In the genomic region with DNA sequence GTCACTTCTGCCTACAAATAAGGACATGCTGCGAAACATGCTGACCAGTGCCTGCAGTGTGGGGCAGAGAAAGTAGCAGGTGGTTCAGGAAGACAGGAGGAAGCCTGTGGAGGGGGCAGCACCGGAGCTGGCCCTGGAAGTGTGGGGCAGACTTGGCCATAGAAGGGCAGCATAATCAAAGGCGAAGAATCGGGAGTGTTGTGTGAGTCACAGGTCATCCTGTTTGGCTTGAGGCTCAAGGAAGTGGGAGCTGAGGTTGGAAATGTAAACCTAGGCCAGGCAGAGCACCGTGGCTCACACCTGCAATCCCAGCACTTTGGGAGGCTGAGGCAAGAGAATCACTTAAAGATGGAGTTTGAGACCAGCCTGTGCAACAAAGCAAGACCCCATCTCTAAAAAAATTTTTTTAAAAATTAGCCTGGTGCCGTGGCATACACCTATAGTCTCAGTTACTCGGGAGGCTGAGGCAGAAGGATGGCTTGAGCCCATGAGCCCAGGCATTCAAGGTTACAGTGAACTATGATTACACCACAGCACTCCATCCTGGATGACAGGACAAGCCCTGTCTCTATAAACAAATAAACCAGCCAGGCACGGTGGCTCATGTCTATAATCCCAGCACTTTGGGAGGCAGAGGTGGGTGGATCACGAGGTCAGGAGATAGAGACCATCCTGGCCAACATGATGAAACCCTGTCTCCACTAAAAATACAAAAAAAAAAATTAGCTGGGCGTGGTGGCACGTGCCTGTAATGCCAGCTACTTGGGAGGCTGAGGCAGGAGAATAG, we compare ENCODE assay signal across 18 cellular contexts. TPM values are rescaled to one million over a fixed set of nuclear protein-coding genes. Genes with fewer than 3 reads are reported as not detected.
A peak's percentile ranks its signal among the peaks of the same experiment; 100 is the strongest.
DNase-seq lines count a peak whose midpoint lies in the region; FAIRE-seq and TF ChIP-seq lines count a peak whose summit lies in the region.
"Had no signal": no experiment of that assay in that cellular context is flagged by ENCODE, and none has a peak within 500 bp of the region (broad histone marks: within the 10 kb centered on the region; RNA-seq: fewer than 3 reads in every experiment).

No MANE protein-coding gene starts in this region.

- POLR2A ChIA-PET in HEK293T (lab: Yijun Ruan, JAX), result no interaction called here

- dilution Hi-C loops in mammary epithelial cell (cut with HindIII; ENCODE audit: low sequenced_read_pairs), result no loop called here

- H4K20me1 ChIP-seq in BLaER1 treated with 17β-estradiol and CSF1 and Interleukin-3, amounts not matched to agents 10 nM and 100 nM, result peaks cover 0 to 6% (median 0%) of the 10 kb centered on the region in 11 experiments; a peak in 5 of 22 replicates
- H4K20me1 ChIP-seq in mammary epithelial cell (ENCODE audit: insufficient read depth, low read length), result no peaks in the 10 kb centered on the region

- WGBS in mammary epithelial cell (ENCODE audit: low coverage, missing lambda C conversion rate), result 31% methylated on average over 8 of the region's 11 CpGs

- peaks cover 0 to 4% (median 0%) of the 10 kb centered on the region in 11 experiments; a peak in 2 of 22 replicates for H3K36me3 ChIP-seq in BLaER1 treated with 17β-estradiol and CSF1 and Interleukin-3, amounts not matched to agents 10 nM and 100 nM
- H3K36me3 ChIP-seq in mammary epithelial cell (ENCODE audit: insufficient read depth, low read length), result no peaks in the 10 kb centered on the region
- H3K36me3 ChIP-seq: brain microvascular endothelial cell, left lung, neutrophil, Peyer's patch had no signal

- H3K4me1 ChIP-seq in BLaER1 treated with 17β-estradiol and CSF1 and Interleukin-3, amounts not matched to agents 10 nM and 100 nM, result peaks cover 38 to 76% (median 63%) of the 10 kb centered on the region in 10 experiments
- H3K4me1 ChIP-seq in mammary epithelial cell (ENCODE audit: insufficient read depth, low read length), result peaks cover 16% of the 10 kb centered on the region
- H3K4me1 ChIP-seq: Peyer's patch had no signal

- in situ Hi-C loops in mammary epithelial cell (cut with MboI; ENCODE audit: low sequenced_read_pairs in 2 of 2), result no loop called here

- peaks cover 0 to 1% (median 0%) of the 10 kb centered on the region in 3 donors for H3K27me3 Mint-ChIP-seq in CD14-positive monocyte (ENCODE audit: low read depth in 3 of 3)

- H3K79me2 ChIP-seq in mammary epithelial cell (ENCODE audit: insufficient read depth, low read length), result no peaks in the 10 kb centered on the region

- H2AFZ ChIP-seq in mammary epithelial cell (ENCODE audit: low read depth, low read length), result no peak overlapping the region

- CTCF ChIA-PET in mammary epithelial cell (lab: Charles Lee; ENCODE audit: low non-redundant PET), result no interaction called here
- CTCF ChIA-PET in HEK293T (lab: Yijun Ruan, JAX), result no interaction called here

- H3K4me3 ChIP-seq in BLaER1 treated with 17β-estradiol and CSF1 and Interleukin-3, amounts not matched to agents 10 nM and 100 nM, result no peak overlapping the region
- no peak overlapping the region for H3K4me3 ChIP-seq in mammary epithelial cell (replicated peaks in 1 of 3; ENCODE audit: insufficient read depth in 1 of 3, low read depth in 2 of 3, low read length in 3 of 3)
- H3K4me3 ChIP-seq: left lung, Peyer's patch had no signal

- FAIRE-seq in GM12892 (lab: Jason Lieb, UNC), result no peak
- FAIRE-seq: H1 had no signal

- H3K4me1 Mint-ChIP-seq in CD14-positive monocyte, result peaks cover 7% of the 10 kb centered on the region
- H3K4me1 Mint-ChIP-seq: activated naive CD8-positive, alpha-beta T cell treated with anti-CD3 and anti-CD28 coated beads, Interleukin-2, amount 10 ng/mL, durations not matched to agents 7 days and 5 days; CD8-positive, alpha-beta memory T cell had no signal

- peaks cover 8 to 44% (median 14%) of the 10 kb centered on the region in 11 experiments for H3K9me3 ChIP-seq in BLaER1 treated with 17β-estradiol and CSF1 and Interleukin-3, amounts not matched to agents 10 nM and 100 nM (replicated peaks in 1 of 11)
- H3K9me3 ChIP-seq in mammary epithelial cell (replicated peaks; ENCODE audit: insufficient read depth, low read length), result no peaks in the 10 kb centered on the region

- DNase-seq in HT1080 (ENCODE audit: low read depth), result peak; percentile 87
- DNase-seq in mammary epithelial cell, result peak; percentile 39
- DNase-seq in lung microvascular endothelial cell (ENCODE audit: low read depth in 2 of 2), result peak; percentile 21 to 80
- no peak for DNase-seq in stimulated activated naive CD4-positive, alpha-beta T cell treated with Interleukin-2 at 50 U/mL for 16 hours (lab: John Stamatoyannopoulos, UW)
- no peak for DNase-seq in CD14-positive monocyte (ENCODE audit: low spot score)
- DNase-seq in GM12892 (ENCODE audit: insufficient read length), result no peak
- no peak for DNase-seq in HEK293T (ENCODE audit: extremely low spot score)
- DNase-seq: activated naive CD8-positive, alpha-beta T cell treated with anti-CD3 and anti-CD28 coated beads, Interleukin-2, amount 10 ng/mL, durations not matched to agents 7 days and 5 days; brain microvascular endothelial cell; CD8-positive, alpha-beta memory T cell; foreskin melanocyte; left lung; NCI-H1694; NCI-H345; Peyer's patch had no signal

- H3K36me3 Mint-ChIP-seq in CD14-positive monocyte, result no peaks in the 10 kb centered on the region
- H3K36me3 Mint-ChIP-seq: activated naive CD8-positive, alpha-beta T cell treated with anti-CD3 and anti-CD28 coated beads, Interleukin-2, amount 10 ng/mL, durations not matched to agents 7 days and 5 days had no signal

- no peak for TF ChIP-seq CTCF in mammary epithelial cell (conservative IDR thresholded peaks at IDR 0.05 in 1 of 2, IDR thresholded peaks at IDR 0.05 in 1 of 2; ENCODE audit: extremely low read depth in 1 of 2, insufficient read depth in 1 of 2, low read depth in 1 of 2, low read length in 2 of 2)
- TF ChIP-seq CTCF in CD14-positive monocyte (IDR thresholded peaks at IDR 0.05), result no peak

- peak overlapping the region in 4 of 11 experiments; percentile 62 to 98 (median 94); a peak in 8 of 22 replicates for H3K27ac ChIP-seq in BLaER1 treated with 17β-estradiol and CSF1 and Interleukin-3, amounts not matched to agents 10 nM and 100 nM
- no peak overlapping the region for H3K27ac ChIP-seq in mammary epithelial cell (ENCODE audit: insufficient read depth, low read depth, low read length)
- H3K27ac ChIP-seq: brain microvascular endothelial cell, left lung, neutrophil, Peyer's patch had no signal

- H3K9ac ChIP-seq in BLaER1 treated with 17β-estradiol and CSF1 and Interleukin-3, amounts not matched to agents 10 nM and 100 nM, result no peak overlapping the region
- no peak overlapping the region for H3K9ac ChIP-seq in mammary epithelial cell (ENCODE audit: insufficient read depth, low read length)

- no peak for TF ChIP-seq POLR2A in GM12892 (IDR thresholded peaks at IDR 0.05; ENCODE audit: low read depth, low read length)

- BruUV-seq in mammary epithelial cell (replicated peaks; lab: Mats Ljungman, UMichigan), result no TSS peak

- no peak overlapping the region for H3K27ac Mint-ChIP-seq in CD14-positive monocyte
- H3K27ac Mint-ChIP-seq: activated naive CD8-positive, alpha-beta T cell treated with anti-CD3 and anti-CD28 coated beads, Interleukin-2, amount 10 ng/mL, durations not matched to agents 7 days and 5 days had no signal

- H3K4me2 ChIP-seq in BLaER1 treated with 17β-estradiol and CSF1 and Interleukin-3, amounts not matched to agents 10 nM and 100 nM, result peak overlapping the region in 8 of 11 experiments; percentile 38 to 86 (median 72); a peak in 17 of 22 replicates
- H3K4me2 ChIP-seq in mammary epithelial cell (ENCODE audit: insufficient read depth, low read depth, low read length), result no peak overlapping the region

- intact Hi-C loops in mammary epithelial cell (cut with micrococcal nuclease) (no loop called here), CD14-positive monocyte (cut with micrococcal nuclease) (loop anchor here (5.0 to 10.0 kb wide), 3 partner anchors 52 to 363 kb away; partner anchors contain the start of gene FAM43A (in 1 of the 2))

- no peaks in the 10 kb centered on the region for H3K27me3 ChIP-seq in BLaER1 treated with 17β-estradiol and CSF1 and Interleukin-3, amounts not matched to agents 10 nM and 100 nM
- peaks cover 8% of the 10 kb centered on the region for H3K27me3 ChIP-seq in mammary epithelial cell (ENCODE audit: insufficient read depth, low read length)
- H3K27me3 ChIP-seq: left lung, neutrophil, Peyer's patch had no signal

- no peak overlapping the region for H3K4me3 Mint-ChIP-seq in CD14-positive monocyte
- H3K4me3 Mint-ChIP-seq: activated naive CD8-positive, alpha-beta T cell treated with anti-CD3 and anti-CD28 coated beads, Interleukin-2, amount 10 ng/mL, durations not matched to agents 7 days and 5 days; CD8-positive, alpha-beta memory T cell had no signal

- H3K9me3 Mint-ChIP-seq in CD14-positive monocyte, result peaks cover 0 to 18% (median 2%) of the 10 kb centered on the region in 7 donors

TF ChIP-seq in HEK293T, 16 proteins besides CTCF, POLR2A, EP300 and RAD21 (continues in another document):
- TF ChIP-seq L3MBTL2 (conservative IDR thresholded peaks at IDR 0.05) (no peak), BHLHE40 (IDR thresholded peaks at IDR 0.05; ENCODE audit: borderline replicate concordance) (no peak), PKNOX1 (IDR thresholded peaks at IDR 0.05) (no peak), CTBP1 (IDR thresholded peaks at IDR 0.05; ENCODE audit: borderline replicate concordance) (no peak), NFRKB (IDR thresholded peaks at IDR 0.05) (no peak), ARNT (IDR thresholded peaks at IDR 0.05) (no peak), SUZ12 (IDR thresholded peaks at IDR 0.05) (no peak), TARDBP (IDR thresholded peaks at IDR 0.05) (no peak), LEF1 (IDR thresholded peaks at IDR 0.05; ENCODE audit: borderline replicate concordance) (no peak), ELF4 (IDR thresholded peaks at IDR 0.05) (no peak), SP1 (IDR thresholded peaks at IDR 0.05) (no peak), HDGF (IDR thresholded peaks at IDR 0.05; ENCODE audit: borderline replicate concordance) (no peak)

RNA-seq across cellular contexts. Expression of gene FAM43A, which starts 54.0 kb away (rescaled TPM):
- total RNA-seq in HT1080 (2014; rRNA removed; shearing (Covaris generic)), result 6.1 and 6.6 TPM in 2 replicates
- 8.2 and 10.7 TPM in 2 replicates for polyA plus RNA-seq in HT1080 (2015; cell fraction: cytosol; rRNA removed)
- 8.5 and 10.0 TPM in 2 replicates for polyA plus RNA-seq in HT1080 (2015; cell fraction: nucleus; rRNA removed)
- 1 to 10 TPM; 1.2 to 3.0 TPM for total RNA-seq in mammary epithelial cell
- 0.36 TPM for polyA plus RNA-seq in mammary epithelial cell
- not detected for polyA minus RNA-seq in mammary epithelial cell
- total RNA-seq in lung microvascular endothelial cell, result 93.1 and 227 TPM in 2 replicates
- 1 to 10 TPM; 6.6 to 9.8 TPM for polyA plus RNA-seq in CD14-positive monocyte
- 1.0 TPM for polyA plus RNA-seq in GM12892 (2012; ENCODE audit: missing spikeins)

Comparison
In these comparisons a context has a peak if more than half of its experiments do, and no peak if none do; other contexts are left out.
1. DNase-seq: peak in HT1080 (single experiment), mammary epithelial cell (single experiment) and lung microvascular endothelial cell (2 of 2); none in stimulated activated naive CD4-positive, alpha-beta T cell treated with Interleukin-2 at 50 U/mL for 16 hours (single experiment), CD14-positive monocyte (single experiment), GM12892 (single experiment) and HEK293T (single experiment).
2. RNA of gene FAM43A, which starts 54.0 kb away (total RNA-seq): 93.1 to 227 TPM in lung microvascular endothelial cell; 6.1 to 6.6 TPM in HT1080 and 1.2 to 3.0 TPM in mammary epithelial cell; every median in the first group is over 10 times any median in the second.